In genomic region chr10:929965-930364, GRCh38 we compare ENCODE assay signal across 8 cellular contexts. TPM values are rescaled to one million over a fixed set of nuclear protein-coding genes. Genes with fewer than 3 reads are reported as not detected.
DNase-seq lines count a peak whose midpoint lies in the region; ATAC-seq and TF ChIP-seq lines count a peak whose summit lies in the region.

No MANE protein-coding gene starts in this region.

- peaks cover 5 to 59% (median 44%) of the 10 kb centered on the region in 9 donors for H3K4me1 ChIP-seq in heart right ventricle
- H3K4me1 ChIP-seq in ectodermal cell (ENCODE audit: control insufficient read depth, insufficient read depth, low read length): peaks cover 9% of the 10 kb centered on the region
- H3K4me1 ChIP-seq in neuron (ENCODE audit: insufficient read depth, low read length): peaks cover 12% of the 10 kb centered on the region

- H3K36me3 ChIP-seq in heart right ventricle (peaks cover 0 to 18% (median 0%) of the 10 kb centered on the region in 9 donors), ectodermal cell (ENCODE audit: control insufficient read depth, insufficient read depth, low read length) (no peaks in the 10 kb centered on the region), neuron (ENCODE audit: insufficient read depth, low read length) (peaks cover 14% of the 10 kb centered on the region)

- WGBS in heart right ventricle, 2 donors: 24 to 27% methylated on average over 4 of the region's 4 CpGs
- 51 to 61% methylated on average over 4 of the region's 4 CpGs for WGBS in ectodermal cell, 2 experiments

- H2AFZ ChIP-seq in neuron (ENCODE audit: low read depth, low read length): no peak overlapping the region

- H3K9me3 ChIP-seq in heart right ventricle: no peaks in the 10 kb centered on the region
- no peaks in the 10 kb centered on the region for H3K9me3 ChIP-seq in ectodermal cell (ENCODE audit: control insufficient read depth, low read length)
- no peaks in the 10 kb centered on the region for H3K9me3 ChIP-seq in neuron (ENCODE audit: low read length)

- intact Hi-C loops in heart right ventricle (cut with DNase I) (loop anchor here in 7 of 10 donors (5.0 to 10.0 kb wide), 7 partner anchors 55 to 238 kb away; partner anchors contain the start of genes GTPBP4 (in 5 of the 7), IDI1 (in 1 of the 7) and WDR37 (in 1 of the 7)), cardiac septum (cut with DNase I) (loop anchor here (5.0 to 10.0 kb wide), 4 partner anchors 58 to 245 kb away; partner anchors contain the start of genes DIP2C and WDR37)

- H3K27me3 ChIP-seq in heart right ventricle: no peaks in the 10 kb centered on the region
- H3K27me3 ChIP-seq in ectodermal cell (ENCODE audit: control insufficient read depth, insufficient read depth, low read length, poor library complexity, severe bottlenecking): no peaks in the 10 kb centered on the region
- H3K27me3 ChIP-seq in neuron (ENCODE audit: insufficient read depth, low read length): no peaks in the 10 kb centered on the region

- DNase-seq in heart right ventricle: no peak
- DNase-seq in cardiac septum (ENCODE audit: low spot score): no peak
- DNase-seq in NOMO-1 treated with dmso at 0.1 percent for 144 hours (lab: John Stamatoyannopoulos, UW; ENCODE audit: unreplicated experiment): peak; percentile 63
- no peak for DNase-seq in NK-92 treated with Interleukin-12 subunit alpha and Interleukin-12 subunit beta, amount 100 ng/mL, for 24 hours (lab: John Stamatoyannopoulos, UW)
- no peak for DNase-seq in stimulated activated CD4-positive, alpha-beta T cell treated with anti-CD3 and anti-CD28 coated beads, Interleukin-1b, Interleukin-23, amount 100 ng/mL, for 48 hours

- TF ChIP-seq CTCF in heart right ventricle (IDR thresholded peaks at IDR 0.05): no peak

- peak overlapping the region; percentile 30 to 86 (median 74) for H3K4me3 ChIP-seq in heart right ventricle
- peak overlapping the region; percentile 75 for H3K4me3 ChIP-seq in ectodermal cell (ENCODE audit: insufficient read depth, low read depth, low read length)
- H3K4me3 ChIP-seq in neuron (ENCODE audit: low read length): peak overlapping the region; percentile 67

- H3K27ac ChIP-seq in heart right ventricle (peak overlapping the region in 7 of 10 donors; percentile 70 to 98 (median 94)), ectodermal cell (ENCODE audit: insufficient read depth, low read depth, low read length, poor library complexity, severe bottlenecking) (no peak overlapping the region)

- no peak for ATAC-seq in heart right ventricle
- no peak for ATAC-seq in HG03565 (IDR thresholded peaks at IDR 0.05; ENCODE audit: unreplicated experiment)

RNA-seq across cellular contexts. Expression of gene LARP4B, which starts 1.5 kb away (rescaled TPM):
- total RNA-seq in heart right ventricle: 10 to 100 TPM; 58.7 to 82.6 (median 65.8) TPM
- 10 to 100 TPM; 10.6 to 39.1 TPM for polyA plus RNA-seq in heart right ventricle
- 69.8 TPM for total RNA-seq in cardiac septum
- polyA plus RNA-seq in ectodermal cell (2013, experiment 1 of 4): 45.8 TPM
- 41.2 TPM for polyA plus RNA-seq in ectodermal cell (2013, experiment 2 of 4)
- polyA plus RNA-seq in ectodermal cell (2013, experiment 3 of 4): 27.3 TPM
- 29.7 TPM for polyA plus RNA-seq in ectodermal cell (2013, experiment 4 of 4)

RNA-seq across cellular contexts. Expression of gene GTPBP4, which starts 58.3 kb away (rescaled TPM):
- total RNA-seq in heart right ventricle (10 to 100 TPM; 25.0 to 41.4 (median 29.4) TPM), cardiac septum (33.1 TPM)
- 10 to 100 TPM; 13.0 to 44.9 TPM for polyA plus RNA-seq in heart right ventricle
- 66.5 TPM for polyA plus RNA-seq in ectodermal cell (2013, experiment 1 of 4)
- 57.6 TPM for polyA plus RNA-seq in ectodermal cell (2013, experiment 2 of 4)
- polyA plus RNA-seq in ectodermal cell (2013, experiment 3 of 4): 46.3 TPM
- 48.3 TPM for polyA plus RNA-seq in ectodermal cell (2013, experiment 4 of 4)
